1 cellular context compared by ENCODE assay signal in genomic region chr3:147930417-147930816, GRCh38.
TF ChIP-seq lines count a peak whose summit lies in the region.

No MANE protein-coding gene starts in this region.

TF ChIP-seq in H1, 55 proteins besides CTCF, POLR2A, EP300 and RAD21 (continued from another document):
- no peak for TF ChIP-seq EGR1 (IDR thresholded peaks at IDR 0.05; ENCODE audit: borderline replicate concordance, low read depth, low read length)
- TF ChIP-seq SP4 (IDR thresholded peaks at IDR 0.05; ENCODE audit: low read length), result no peak
- no peak for TF ChIP-seq MAX (IDR thresholded peaks at IDR 0.05)
- no peak for TF ChIP-seq SRF (IDR thresholded peaks at IDR 0.05; ENCODE audit: low read depth, low read length)
- no peak for TF ChIP-seq EZH2 (IDR thresholded peaks at IDR 0.05; ENCODE audit: low read depth, low read length, severe bottlenecking)
- TF ChIP-seq SAP30 (IDR thresholded peaks at IDR 0.05; ENCODE audit: insufficient read depth, insufficient replicate concordance, low read length), result no peak
- no peak for TF ChIP-seq HDAC2 (IDR thresholded peaks at IDR 0.05; ENCODE audit: borderline replicate concordance in 1 of 2, low read depth in 2 of 2, low read length in 2 of 2)
